ENCODE assay signal across 8 cellular contexts in the genomic region with DNA sequence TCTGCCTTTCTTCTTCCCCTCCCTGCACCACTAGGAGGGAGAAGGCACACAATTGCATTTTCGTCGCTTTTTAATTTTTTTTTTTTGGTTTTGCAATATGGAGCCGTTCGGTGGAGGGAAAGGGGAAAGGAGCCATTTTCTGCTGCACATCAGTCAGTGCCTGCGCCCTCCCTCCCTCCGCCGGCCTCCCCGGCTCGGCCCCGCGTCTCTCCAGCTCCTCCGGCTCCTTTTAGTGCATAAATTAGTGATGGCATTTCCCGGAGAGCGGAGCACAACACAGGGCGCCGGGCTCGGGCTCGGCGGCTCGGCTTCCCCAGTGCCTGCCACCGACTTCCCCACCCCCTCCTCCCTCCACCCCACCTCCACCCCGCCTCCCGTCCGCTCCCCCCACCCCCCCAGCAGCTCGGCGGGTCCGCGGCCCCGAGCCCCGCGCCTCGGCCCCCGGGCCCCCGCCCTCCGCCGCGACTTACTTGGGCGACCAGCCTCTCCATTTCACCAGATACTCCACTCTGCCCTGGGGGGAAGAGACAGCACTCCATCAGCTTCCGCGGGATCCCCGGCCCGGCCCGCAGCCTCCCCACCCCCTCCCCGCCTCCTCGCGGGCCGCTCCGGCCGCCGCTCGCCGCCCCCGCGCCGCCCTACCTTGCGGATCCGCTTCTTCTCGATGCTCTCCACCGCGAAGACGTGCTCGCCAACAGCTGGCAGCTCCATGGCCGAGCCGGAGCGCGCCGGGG. TPM values are rescaled to one million over a fixed set of nuclear protein-coding genes. Genes with fewer than 3 reads are reported as not detected.
A peak's percentile ranks its signal among the peaks of the same experiment; 100 is the strongest.
DNase-seq lines count a peak whose midpoint lies in the region; ATAC-seq lines count a peak whose summit lies in the region.

No MANE protein-coding gene starts in this region.

- under 1% methylated on average over 67 of the region's 67 CpGs for WGBS in thymus

- H3K9ac ChIP-seq in mucosa of stomach (ENCODE audit: low read length) = peak overlapping the region; percentile 90

- H3K27ac ChIP-seq in epithelial cell of prostate (peak overlapping the region; percentile 91), thymus (ENCODE audit: low read depth) (peak overlapping the region; percentile 98)

- DNase-seq in NCI-H524 (lab: John Stamatoyannopoulos, UW) (peak; percentile 80 to 81), NCI-H524 treated with DMSO at 0.1 percent for 48 hours (lab: John Stamatoyannopoulos, UW) (no peak), NCI-H748 (lab: John Stamatoyannopoulos, UW; ENCODE audit: unreplicated experiment) (peak; percentile 68), activated T-cell treated with anti-CD3 and anti-CD28 coated beads for 1 hour (ENCODE audit: low read depth) (peak; percentile 35), epithelial cell of prostate (ENCODE audit: low read depth, low spot score) (no peak)

- peaks cover 72% of the 10 kb centered on the region for H3K4me1 ChIP-seq in mucosa of stomach (ENCODE audit: control insufficient read depth, insufficient read depth, low read length)
- peaks cover 52% of the 10 kb centered on the region for H3K4me1 ChIP-seq in thymus (ENCODE audit: control insufficient read depth, insufficient read depth, low read length)

- H3K27me3 ChIP-seq in mucosa of stomach (ENCODE audit: control insufficient read depth, insufficient read depth, low read length) (peaks cover 38% of the 10 kb centered on the region), thymus (ENCODE audit: control insufficient read depth, insufficient read depth) (peaks cover 41% of the 10 kb centered on the region)

- H3K4me3 ChIP-seq in mucosa of stomach (ENCODE audit: low read length) (peak overlapping the region; percentile 78), thymus (ENCODE audit: low read length) (peak overlapping the region; percentile 84)

- ATAC-seq in HG02885 (IDR thresholded peaks at IDR 0.05; ENCODE audit: poor library complexity, unreplicated experiment) = peak; percentile 20

- H3K9me3 ChIP-seq in mucosa of stomach (ENCODE audit: control insufficient read depth, low read length) (no peaks in the 10 kb centered on the region), thymus (ENCODE audit: control insufficient read depth) (no peaks in the 10 kb centered on the region)

- H3K36me3 ChIP-seq in mucosa of stomach (ENCODE audit: control insufficient read depth, insufficient read depth, low read length) (no peaks in the 10 kb centered on the region), thymus (ENCODE audit: control insufficient read depth, insufficient read depth) (peaks cover 18% of the 10 kb centered on the region)

RNA-seq across cellular contexts. Expression of gene CBX4, which starts 0.5 kb away (rescaled TPM):
- 32.1 TPM for polyA plus RNA-seq in thymus

RNA-seq across cellular contexts. Expression of gene CBX8, which starts 41.8 kb away (rescaled TPM):
- polyA plus RNA-seq in thymus = 12.8 TPM

Comparison
In these comparisons a context has a peak if more than half of its experiments do, and no peak if none do; other contexts are left out.
1. DNase-seq: peak in NCI-H524 (2 of 2), NCI-H748 (single experiment) and activated T-cell treated with anti-CD3 and anti-CD28 coated beads for 1 hour (single experiment); none in NCI-H524 treated with DMSO at 0.1 percent for 48 hours (single experiment) and epithelial cell of prostate (single experiment).